In the genomic region with DNA sequence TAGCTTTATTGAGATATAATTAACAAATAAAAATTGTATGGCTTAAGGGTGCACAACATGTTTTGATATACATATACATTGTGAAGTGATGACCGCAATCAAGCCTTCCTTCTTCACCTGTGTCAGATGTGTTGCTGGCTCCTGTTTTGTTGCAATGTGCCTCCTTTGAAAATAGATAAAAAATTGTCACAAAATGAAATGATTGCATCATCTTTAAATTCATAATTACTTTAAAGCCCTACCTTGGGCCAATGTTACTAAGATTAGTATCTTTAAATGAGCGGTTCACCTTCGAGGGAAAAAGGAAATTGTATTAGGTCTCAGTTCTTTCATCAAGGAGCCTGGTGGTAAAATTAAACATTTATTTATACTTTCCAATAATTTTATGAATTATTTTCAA, we compare ENCODE assay signal across 8 cellular contexts.
"Had no signal": no experiment of that assay in that cellular context is flagged by ENCODE, and none has a peak within 500 bp of the region (broad histone marks: within the 10 kb centered on the region; RNA-seq: fewer than 3 reads in every experiment).

No MANE protein-coding gene starts in this region.

- FAIRE-seq: G401.6, GM12878, GM12891, GM12892, GM18507, GM19239 had no signal

- ATAC-seq: GM12878 had no signal

- DNase-seq: GDM1, GF-D8 had no signal

- H3K4me3 ChIP-seq: GM12878 had no signal
